In the genomic region with DNA sequence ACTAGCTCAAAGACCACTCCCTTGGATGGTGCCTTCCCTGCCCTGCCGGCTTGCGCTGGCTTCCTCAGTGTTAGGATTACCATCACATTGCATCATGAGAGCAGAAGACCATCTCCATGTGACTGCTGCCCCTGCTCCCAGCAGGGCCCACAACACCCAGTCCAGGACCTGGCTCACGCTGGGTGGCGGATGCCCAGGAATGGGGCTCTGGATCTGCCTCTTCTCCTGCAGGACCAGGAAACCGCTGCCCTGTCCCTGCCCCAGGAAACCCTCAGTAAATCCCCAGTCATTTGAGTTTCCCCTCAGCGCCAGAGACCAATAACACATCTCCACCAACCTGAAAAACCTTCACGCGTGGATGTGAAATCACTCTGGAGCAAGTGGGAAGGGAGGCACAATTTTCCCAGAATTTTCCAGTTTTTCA, we compare ENCODE assay signal across 12 cellular contexts. TPM values are rescaled to one million over a fixed set of nuclear protein-coding genes. Genes with fewer than 3 reads are reported as not detected.
DNase-seq lines count a peak whose midpoint lies in the region; TF ChIP-seq lines count a peak whose summit lies in the region.
"Had no signal": no experiment of that assay in that cellular context is flagged by ENCODE, and none has a peak within 500 bp of the region (broad histone marks: within the 10 kb centered on the region; RNA-seq: fewer than 3 reads in every experiment).

No MANE protein-coding gene starts in this region.

- no peak for DNase-seq in activated CD4-positive, alpha-beta T cell treated with anti-CD3 and anti-CD28 coated beads, Interleukin-2, amount 10 ng/mL, durations not matched to agents 7 days and 5 days
- DNase-seq in activated CD4-positive, alpha-beta T cell treated with anti-CD3 and anti-CD28 coated beads, Interleukin-2, amount 50 U/mL, for 4 hours: no peak
- DNase-seq in RWPE1 (ENCODE audit: low spot score) (no peak), chondrocyte (ENCODE audit: low spot score) (no peak), osteoblast (ENCODE audit: insufficient read length, low spot score, missing footprints) (peak; percentile 34), GM13977 (ENCODE audit: low spot score) (no peak), NCI-H1092 treated with DMSO at 0.1 percent for 48 hours (lab: John Stamatoyannopoulos, UW) (no peak)
- DNase-seq in stimulated activated CD8-positive, alpha-beta memory T cell treated with anti-CD3 and anti-CD28 coated beads, Interleukin-4, amount 100 ng/mL, for 48 hours: no peak
- DNase-seq: brain microvascular endothelial cell, SK-N-SH had no signal

- peaks cover 10% of the 10 kb centered on the region for H3K27me3 ChIP-seq in osteoblast (ENCODE audit: insufficient read depth, low read length)
- H3K27me3 ChIP-seq: brain microvascular endothelial cell had no signal

- in situ Hi-C loops in GM13977 (cut with MboI; ENCODE audit: low pct_unique_long_range_greater_than_20kb, low sequenced_read_pairs, unreplicated experiment): no loop called here

- H3K9me3 Mint-ChIP-seq in activated CD4-positive, alpha-beta T cell treated with anti-CD3 and anti-CD28 coated beads, Interleukin-2, amount 10 ng/mL, durations not matched to agents 7 days and 5 days: no peaks in the 10 kb centered on the region
- no peaks in the 10 kb centered on the region for H3K9me3 Mint-ChIP-seq in chondrocyte (ENCODE audit: low read depth)

- peaks cover 13% of the 10 kb centered on the region for H3K79me2 ChIP-seq in osteoblast (ENCODE audit: insufficient read depth, low read length)

- H3K4me3 Mint-ChIP-seq in activated CD4-positive, alpha-beta T cell treated with anti-CD3 and anti-CD28 coated beads, Interleukin-2, amount 10 ng/mL, durations not matched to agents 7 days and 5 days: peak overlapping the region; percentile 89
- H3K4me3 Mint-ChIP-seq in chondrocyte (ENCODE audit: unreplicated experiment): no peak overlapping the region

- H3K4me2 ChIP-seq in osteoblast (ENCODE audit: insufficient read depth, low read length): no peak overlapping the region
- H3K4me2 ChIP-seq: SK-N-SH had no signal

- peak overlapping the region; percentile 93 for H3K27ac Mint-ChIP-seq in activated CD4-positive, alpha-beta T cell treated with anti-CD3 and anti-CD28 coated beads, Interleukin-2, amount 10 ng/mL, durations not matched to agents 7 days and 5 days
- peak overlapping the region; percentile 90 for H3K27ac Mint-ChIP-seq in chondrocyte (ENCODE audit: unreplicated experiment)

- H4K20me1 ChIP-seq in osteoblast (ENCODE audit: insufficient read depth, low read length): peaks cover 8% of the 10 kb centered on the region

- no peak overlapping the region for H2AFZ ChIP-seq in osteoblast (ENCODE audit: low read length)

- peaks cover 19% of the 10 kb centered on the region for H3K4me1 ChIP-seq in osteoblast (ENCODE audit: insufficient read depth, low read length)

- peaks cover 62% of the 10 kb centered on the region for H3K4me1 Mint-ChIP-seq in activated CD4-positive, alpha-beta T cell treated with anti-CD3 and anti-CD28 coated beads, Interleukin-2, amount 10 ng/mL, durations not matched to agents 7 days and 5 days
- H3K4me1 Mint-ChIP-seq in chondrocyte (ENCODE audit: low read depth): peaks cover 50% of the 10 kb centered on the region

- TF ChIP-seq CTCF in RWPE1 (conservative IDR thresholded peaks at IDR 0.05; ENCODE audit: low read depth) (no peak), chondrocyte (IDR thresholded peaks at IDR 0.05) (no peak), osteoblast (IDR thresholded peaks at IDR 0.05; ENCODE audit: extremely low read depth, low read depth, low read length) (no peak), GM13977 (IDR thresholded peaks at IDR 0.05; ENCODE audit: extremely low read depth, insufficient read depth, missing control alignments) (no peak)

- H3K27ac ChIP-seq in RWPE1 (peak overlapping the region; percentile 94), osteoblast (ENCODE audit: low read depth, low read length) (no peak overlapping the region)
- H3K27ac ChIP-seq: brain microvascular endothelial cell, thoracic aorta had no signal

- CTCF ChIA-PET in activated CD4-positive, alpha-beta T cell treated with anti-CD3 and anti-CD28 coated beads, Interleukin-2, amount 10 ng/mL, durations not matched to agents 7 days and 5 days (lab: Charles Lee): interaction anchor here (1.1 to 2.9 kb wide), 4 partner anchors 33 to 178 kb away, joined by 3 to 7 read pairs (median 4); partner anchors contain the start of genes CLTB and FAF2
- CTCF ChIA-PET in RWPE1 (lab: Yijun Ruan, JAX): interaction anchor here (1.2 kb wide), 1 partner anchor 92 kb away, joined by 5 read pairs; the partner anchor contains the start of gene FAF2

- POLR2A ChIA-PET in activated CD4-positive, alpha-beta T cell treated with anti-CD3 and anti-CD28 coated beads, Interleukin-2, amount 10 ng/mL, durations not matched to agents 7 days and 5 days (lab: Charles Lee): no interaction called here
- POLR2A ChIA-PET in RWPE1 (lab: Yijun Ruan, JAX; ENCODE audit: low non-redundant PET): interaction anchor here (0.6 kb wide), 1 partner anchor 21 kb away, joined by 15 read pairs; no protein-coding TSS in a partner anchor

- H3K27me3 Mint-ChIP-seq in activated CD4-positive, alpha-beta T cell treated with anti-CD3 and anti-CD28 coated beads, Interleukin-2, amount 10 ng/mL, durations not matched to agents 7 days and 5 days: no peaks in the 10 kb centered on the region
- no peaks in the 10 kb centered on the region for H3K27me3 Mint-ChIP-seq in chondrocyte (ENCODE audit: low read depth)

- H3K4me3 ChIP-seq in osteoblast (ENCODE audit: insufficient read depth, low read length): no peak overlapping the region
- H3K4me3 ChIP-seq: thoracic aorta had no signal

- peaks cover 16% of the 10 kb centered on the region for H3K36me3 Mint-ChIP-seq in activated CD4-positive, alpha-beta T cell treated with anti-CD3 and anti-CD28 coated beads, Interleukin-2, amount 10 ng/mL, durations not matched to agents 7 days and 5 days (ENCODE audit: low read depth)
- H3K36me3 Mint-ChIP-seq in chondrocyte (ENCODE audit: low read depth): no peaks in the 10 kb centered on the region

- H3K9me3 ChIP-seq in osteoblast (ENCODE audit: low read depth, low read length): no peaks in the 10 kb centered on the region
- H3K9me3 ChIP-seq: SK-N-SH, thoracic aorta had no signal

- H3K36me3 ChIP-seq in osteoblast (ENCODE audit: insufficient read depth, low read length): no peaks in the 10 kb centered on the region
- H3K36me3 ChIP-seq: brain microvascular endothelial cell, thoracic aorta had no signal

RNA-seq across cellular contexts. Expression of gene RNF44, which starts 3.3 kb away (rescaled TPM):
- total RNA-seq in activated CD4-positive, alpha-beta T cell treated with anti-CD3 and anti-CD28 coated beads, Interleukin-2, amount 10 ng/mL, durations not matched to agents 7 days and 5 days: 100 to 1,000 TPM; 137 TPM
- 21.9 to 24.7 TPM (median 24.3 TPM) in 3 replicates for total RNA-seq in chondrocyte
- total RNA-seq in osteoblast: 5.4 and 6.2 TPM in 2 replicates

RNA-seq across cellular contexts. Expression of gene CDHR2, which starts 8.7 kb away (rescaled TPM):
- 1 to 10 TPM; 1.3 to 2.4 TPM for total RNA-seq in activated CD4-positive, alpha-beta T cell treated with anti-CD3 and anti-CD28 coated beads, Interleukin-2, amount 10 ng/mL, durations not matched to agents 7 days and 5 days
- total RNA-seq in chondrocyte (0.40 to 1.5 TPM (median 0.46 TPM) in 3 replicates), osteoblast (under 0.01 TPM in 1 of 2 replicates, not detected in the other)
- total RNA-seq: renal cortical epithelial cell, thoracic aorta had no signal
